Comparison of ENCODE assay signal across 10 cellular contexts in the genomic region with DNA sequence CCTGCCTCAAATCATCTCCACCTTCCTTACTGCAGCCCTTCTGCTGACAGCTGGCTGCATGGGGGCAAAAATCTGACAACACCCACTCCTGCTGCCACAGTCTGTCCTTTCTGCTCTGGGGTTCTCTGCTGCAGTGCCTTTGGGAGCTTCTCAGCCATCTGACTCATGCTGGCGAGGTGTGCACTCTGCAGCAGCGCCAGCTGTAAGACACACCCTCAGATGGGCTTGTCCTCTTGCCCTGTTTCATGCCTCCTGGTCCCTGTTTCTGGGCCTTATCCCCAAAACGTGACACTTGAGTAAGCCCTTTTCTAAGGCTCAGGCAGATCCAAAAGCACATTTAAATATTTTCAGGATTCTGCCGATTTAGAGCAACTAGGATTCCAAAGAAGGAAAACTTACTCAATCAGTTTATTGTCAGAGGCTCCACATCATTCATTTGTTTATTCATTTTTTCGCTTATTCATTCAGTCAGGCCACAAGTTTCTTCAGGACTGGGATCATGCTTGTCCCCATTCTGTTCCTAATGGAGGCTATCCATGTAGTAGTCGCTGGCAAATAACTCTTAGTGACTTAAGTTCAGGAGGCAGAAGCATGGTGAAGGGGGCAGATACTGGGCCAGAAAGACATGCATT.
DNase-seq lines count a peak whose midpoint lies in the region; ATAC-seq, FAIRE-seq and TF ChIP-seq lines count a peak whose summit lies in the region.
"Had no signal": no experiment of that assay in that cellular context is flagged by ENCODE, and none has a peak within 500 bp of the region (broad histone marks: within the 10 kb centered on the region; RNA-seq: fewer than 3 reads in every experiment).

No MANE protein-coding gene starts in this region.

- no peak for TF ChIP-seq POLR2A in H54 (IDR thresholded peaks at IDR 0.05; ENCODE audit: low read depth, low read length)

- H3K4me3 ChIP-seq in SJSA1 (no peak overlapping the region), foreskin fibroblast (ENCODE audit: low read depth in 1 of 2, low read length in 2 of 2) (no peak overlapping the region)

- no peak for FAIRE-seq in H54 (lab: Jason Lieb, UNC)
- FAIRE-seq: islet of Langerhans had no signal

- H3K36me3 ChIP-seq in SJSA1 = no peaks in the 10 kb centered on the region

- DNase-seq in H54 (ENCODE audit: insufficient read length, low spot score) (peak; percentile 72), SJSA1 (ENCODE audit: low read depth in 1 of 2, low spot score in 2 of 2) (peak; percentile 84 to 87), foreskin fibroblast (peak; percentile 16 to 49), stromal cell of bone marrow (ENCODE audit: low read depth) (peak; percentile 6), NCI-H1092 treated with DMSO at 0.1 percent for 48 hours (lab: John Stamatoyannopoulos, UW) (no peak)

- H3K4me1 ChIP-seq in SJSA1 (replicated peaks) = peaks cover 21% of the 10 kb centered on the region

- H3K27ac ChIP-seq in SJSA1 = no peak overlapping the region
- H3K27ac ChIP-seq: VCaP had no signal

- no peaks in the 10 kb centered on the region for H3K27me3 ChIP-seq in SJSA1 (replicated peaks)

- ATAC-seq in HG03097 (IDR thresholded peaks at IDR 0.05; ENCODE audit: low FRiP score, unreplicated experiment) (no peak), GM18907 (IDR thresholded peaks at IDR 0.05; ENCODE audit: unreplicated experiment) (no peak)
- ATAC-seq: Right ventricle myocardium inferior had no signal

- TF ChIP-seq CTCF in foreskin fibroblast (IDR thresholded peaks at IDR 0.05; ENCODE audit: low read depth, low read length) = no peak

- no peaks in the 10 kb centered on the region for H3K9me3 ChIP-seq in SJSA1 (replicated peaks)
